ENCODE assay signal across 26 cellular contexts in the genomic region with DNA sequence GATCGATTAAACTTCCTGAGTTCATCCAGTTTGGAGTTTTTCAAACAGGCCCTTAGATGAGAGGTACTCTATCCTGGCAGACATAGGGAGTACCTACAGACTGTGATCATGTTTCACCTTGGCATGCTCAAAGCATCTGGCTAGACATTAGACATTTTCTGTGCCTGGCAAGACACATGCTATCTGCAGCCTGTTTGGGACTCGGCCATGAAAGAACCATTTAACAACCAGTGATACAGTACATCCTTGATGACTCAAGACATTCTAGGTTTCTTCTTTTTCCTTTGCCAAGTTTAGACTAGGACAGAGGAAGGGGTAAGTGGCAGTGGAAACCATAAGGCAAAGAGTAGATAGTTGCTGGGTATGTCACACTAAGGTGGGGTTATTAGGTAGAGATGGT.
"Had no signal": no experiment of that assay in that cellular context is flagged by ENCODE, and none has a peak within 500 bp of the region (broad histone marks: within the 10 kb centered on the region; RNA-seq: fewer than 3 reads in every experiment).

No MANE protein-coding gene starts in this region.

- H3K27me3 Mint-ChIP-seq: activated naive CD8-positive, alpha-beta T cell had no signal

- H3K9me3 Mint-ChIP-seq: activated T-helper 1 cell treated with anti-CD3 and anti-CD28 coated beads, Interleukin-12 subunit alpha, Interleukin-12 subunit beta, Interleukin-2, Interleukin-4 antibody, amounts not matched to agents 30 ng/mL and 10 ng/mL and 1 ng/mL, durations not matched to agents 14 hours and 24 hours and 36 hours; endodermal cell; neural crest cell; stimulated activated effector memory CD8-positive, alpha-beta T cell treated with anti-CD3 and anti-CD28 coated beads, Interleukin-12 subunit alpha, Interleukin-12 subunit beta, amount 100 ng/mL, for 72 hours had no signal

- H3K4me3 Mint-ChIP-seq: activated CD8-positive, alpha-beta T cell treated with anti-CD3 and anti-CD28 coated beads, Interleukin-2, amount 10 ng/mL, durations not matched to agents 7 days and 5 days; activated naive CD8-positive, alpha-beta T cell; activated T-helper 1 cell treated with anti-CD3 and anti-CD28 coated beads, Interleukin-12 subunit alpha, Interleukin-12 subunit beta, Interleukin-2, Interleukin-4 antibody, amounts not matched to agents 30 ng/mL and 10 ng/mL and 1 ng/mL, durations not matched to agents 14 hours and 24 hours and 36 hours; endodermal cell; naive thymus-derived CD4-positive, alpha-beta T cell; neural crest cell; stimulated activated effector memory CD8-positive, alpha-beta T cell treated with anti-CD3 and anti-CD28 coated beads, Interleukin-12 subunit alpha, Interleukin-12 subunit beta, amount 100 ng/mL, for 72 hours had no signal

- FAIRE-seq: astrocyte, kidney had no signal

- H3K36me3 Mint-ChIP-seq: activated naive CD8-positive, alpha-beta T cell; stimulated activated effector memory CD8-positive, alpha-beta T cell treated with anti-CD3 and anti-CD28 coated beads, Interleukin-12 subunit alpha, Interleukin-12 subunit beta, amount 100 ng/mL, for 72 hours had no signal

- H3K4me1 ChIP-seq: adrenal gland, colonic mucosa, lower lobe of right lung, right lobe of liver, suprapubic skin, tibial nerve had no signal

- H3K27me3 ChIP-seq: adrenal gland, colonic mucosa, dorsolateral prefrontal cortex, right lobe of liver, stomach, tibial nerve had no signal

- H3K36me3 ChIP-seq: adrenal gland, colonic mucosa, lower lobe of right lung, right lobe of liver, stomach, suprapubic skin, tibial nerve had no signal

- H3K9me3 ChIP-seq: adrenal gland, colonic mucosa, lower lobe of right lung, right lobe of liver, stomach, suprapubic skin, tibial nerve had no signal

- DNase-seq: activated CD4-positive, alpha-beta T cell treated with anti-CD3 and anti-CD28 coated beads for 1 hour; activated CD4-positive, alpha-beta T cell treated with anti-CD3 and anti-CD28 coated beads, Interleukin-2, amount 50 U/mL, for 1 hour; activated CD8-positive, alpha-beta T cell treated with anti-CD3 and anti-CD28 coated beads, Interleukin-2, amount 10 ng/mL, durations not matched to agents 7 days and 5 days; activated gamma-delta T cell; adrenal gland; colonic mucosa; dorsolateral prefrontal cortex; endodermal cell; kidney; lower lobe of right lung; naive thymus-derived CD4-positive, alpha-beta T cell; occipital lobe; right lobe of liver; stimulated activated CD4-positive, alpha-beta T cell treated with anti-CD3 and anti-CD28 coated beads, Interleukin-2, amount 100 ng/mL, for 24 hours; stomach; T-helper 9 cell had no signal

- ATAC-seq: activated CD8-positive, alpha-beta T cell treated with anti-CD3 and anti-CD28 coated beads, Interleukin-2, amount 10 ng/mL, durations not matched to agents 7 days and 5 days; left lobe of liver; lower lobe of right lung; naive thymus-derived CD4-positive, alpha-beta T cell; right lobe of liver; stimulated activated effector memory CD8-positive, alpha-beta T cell treated with anti-CD3 and anti-CD28 coated beads, Interleukin-12 subunit alpha, Interleukin-12 subunit beta, amount 100 ng/mL, for 72 hours had no signal

- H3K4me3 ChIP-seq: adrenal gland, colonic mucosa, dorsolateral prefrontal cortex, lower lobe of right lung, right lobe of liver, skin epidermis, stomach, suprapubic skin, tibial nerve had no signal

- H3K27ac Mint-ChIP-seq: activated CD8-positive, alpha-beta T cell treated with anti-CD3 and anti-CD28 coated beads, Interleukin-2, amount 10 ng/mL, durations not matched to agents 7 days and 5 days; activated naive CD8-positive, alpha-beta T cell; activated T-helper 1 cell treated with anti-CD3 and anti-CD28 coated beads, Interleukin-12 subunit alpha, Interleukin-12 subunit beta, Interleukin-2, Interleukin-4 antibody, amounts not matched to agents 30 ng/mL and 10 ng/mL and 1 ng/mL, durations not matched to agents 14 hours and 24 hours and 36 hours; endodermal cell; stimulated activated effector memory CD8-positive, alpha-beta T cell treated with anti-CD3 and anti-CD28 coated beads, Interleukin-12 subunit alpha, Interleukin-12 subunit beta, amount 100 ng/mL, for 72 hours had no signal

- H3K27ac ChIP-seq: adrenal gland, colonic mucosa, dorsolateral prefrontal cortex, epithelial cell of prostate, lower lobe of right lung, right lobe of liver, skin epidermis, stomach, suprapubic skin, tibial nerve had no signal
